ENCODE assay signal across 8 cellular contexts in the genomic region with DNA sequence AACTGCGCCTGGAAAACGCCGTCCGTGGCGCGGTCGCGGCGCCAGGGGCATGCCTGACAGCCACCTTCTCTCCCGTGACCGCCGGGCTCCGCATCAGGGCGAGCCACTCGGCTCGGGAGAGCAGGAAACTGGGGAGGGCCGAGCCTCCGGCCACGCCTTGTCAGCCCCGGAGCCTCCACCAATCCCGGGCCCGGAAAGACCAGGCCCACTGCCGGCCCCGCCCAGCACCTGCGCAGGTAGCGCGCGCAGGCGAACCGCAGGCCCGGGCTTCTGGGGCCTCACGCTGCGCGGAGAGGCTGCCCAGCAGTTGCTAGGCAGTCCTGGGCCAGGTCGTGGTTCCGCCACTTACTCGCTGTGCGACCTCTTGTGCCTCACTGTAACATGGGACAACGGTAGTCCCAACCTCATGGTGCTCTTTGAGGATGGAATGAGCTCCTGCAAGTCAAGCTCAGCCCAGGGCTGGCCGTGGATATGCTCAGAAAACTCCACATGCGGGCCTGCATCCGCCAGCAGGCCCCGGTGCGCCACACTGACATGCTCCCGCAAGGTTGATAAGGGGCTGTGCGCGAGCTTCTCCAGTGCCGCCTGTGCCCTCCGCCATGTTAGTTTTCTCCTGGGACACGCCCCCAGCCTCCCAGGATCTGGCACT.
A peak's percentile ranks its signal among the peaks of the same experiment; 100 is the strongest.
DNase-seq lines count a peak whose midpoint lies in the region; ATAC-seq and TF ChIP-seq lines count a peak whose summit lies in the region.

No MANE protein-coding gene starts in this region.

- DNase-seq in PC-3 (peak; percentile 91), esophagus muscularis mucosa (ENCODE audit: extremely low spot score) (no peak), erythroblast (lab: John Stamatoyannopoulos, UW) (no peak), C1 segment of cervical spinal cord (lab: John Stamatoyannopoulos, UW) (no peak)
- peak; percentile 58 for DNase-seq in natural killer cell treated with Interleukin-12 subunit alpha and Interleukin-12 subunit beta and Interleukin-15 and Interleukin-18, amount 100 ng/mL, for 72 hours (ENCODE audit: low spot score)

- TF ChIP-seq EP300 in esophagus muscularis mucosa (IDR thresholded peaks at IDR 0.05), result no peak

- ATAC-seq in PC-3, result peak; percentile 95
- ATAC-seq in natural killer cell treated with Interleukin-12 subunit alpha and Interleukin-12 subunit beta and Interleukin-15 and Interleukin-18, amount 100 ng/mL, for 72 hours, result peak; percentile 22 to 74
- ATAC-seq in HG02588 (IDR thresholded peaks at IDR 0.05; ENCODE audit: unreplicated experiment), result no peak
- ATAC-seq in HG03135 (IDR thresholded peaks at IDR 0.05; ENCODE audit: unreplicated experiment), result no peak

- peak overlapping the region; percentile 64 for H2AFZ ChIP-seq in PC-3 (ENCODE audit: low read length)

- H3K4me2 ChIP-seq in PC-3 (ENCODE audit: low read length), result peak overlapping the region; percentile 93

- TF ChIP-seq CTCF in 22Rv1 (IDR thresholded peaks at IDR 0.05), result no peak
- no peak for TF ChIP-seq CTCF in PC-3 (conservative IDR thresholded peaks at IDR 0.05; ENCODE audit: low read depth, low read length)
- TF ChIP-seq CTCF in esophagus muscularis mucosa (IDR thresholded peaks at IDR 0.05), result no peak

- peak overlapping the region; percentile 45 for H3K9ac ChIP-seq in PC-3 (ENCODE audit: low read length)

- no peaks in the 10 kb centered on the region for H3K9me2 ChIP-seq in PC-3 (replicated peaks; ENCODE audit: low read length)

- H3K4me3 ChIP-seq in PC-3 (ENCODE audit: low read length) (peak overlapping the region; percentile 72), esophagus muscularis mucosa (peak overlapping the region; percentile 33 to 50 (median 35))

- no peak overlapping the region for H3K4me3 Mint-ChIP-seq in natural killer cell treated with Interleukin-12 subunit alpha and Interleukin-12 subunit beta and Interleukin-15 and Interleukin-18, amount 100 ng/mL, for 72 hours

- H3K36me3 Mint-ChIP-seq in natural killer cell treated with Interleukin-12 subunit alpha and Interleukin-12 subunit beta and Interleukin-15 and Interleukin-18, amount 100 ng/mL, for 72 hours, result no peaks in the 10 kb centered on the region

- peaks cover 0 to 5% of the 10 kb centered on the region in 2 donors for H3K4me1 Mint-ChIP-seq in natural killer cell treated with Interleukin-12 subunit alpha and Interleukin-12 subunit beta and Interleukin-15 and Interleukin-18, amount 100 ng/mL, for 72 hours (ENCODE audit: low read depth in 2 of 2)

- H3K27ac ChIP-seq in 22Rv1 (peak overlapping the region; percentile 85), PC-3 (ENCODE audit: low read length) (peak overlapping the region; percentile 27), esophagus muscularis mucosa (replicated peaks in 1 of 4) (no peak overlapping the region)

- peaks cover 36 to 54% of the 10 kb centered on the region in 2 donors for H3K27me3 Mint-ChIP-seq in natural killer cell treated with Interleukin-12 subunit alpha and Interleukin-12 subunit beta and Interleukin-15 and Interleukin-18, amount 100 ng/mL, for 72 hours

- H3F3A ChIP-seq in PC-3 (ENCODE audit: low read length, unreplicated experiment), result no peaks in the 10 kb centered on the region

- no peak overlapping the region for H3K27ac Mint-ChIP-seq in natural killer cell treated with Interleukin-12 subunit alpha and Interleukin-12 subunit beta and Interleukin-15 and Interleukin-18, amount 100 ng/mL, for 72 hours

- H3K36me3 ChIP-seq in PC-3 (ENCODE audit: low read depth, low read length) (no peaks in the 10 kb centered on the region), esophagus muscularis mucosa (no peaks in the 10 kb centered on the region)

- no peaks in the 10 kb centered on the region for H3K9me3 Mint-ChIP-seq in natural killer cell treated with Interleukin-12 subunit alpha and Interleukin-12 subunit beta and Interleukin-15 and Interleukin-18, amount 100 ng/mL, for 72 hours

- H3K9me3 ChIP-seq in PC-3 (ENCODE audit: low read length) (no peaks in the 10 kb centered on the region), esophagus muscularis mucosa (no peaks in the 10 kb centered on the region)

- TF ChIP-seq POLR2A in esophagus muscularis mucosa (IDR thresholded peaks at IDR 0.05; ENCODE audit: low read depth), result no peak
- no peak for TF ChIP-seq POLR2A in erythroblast (IDR thresholded peaks at IDR 0.05; ENCODE audit: low read length)

- 17% methylated on average over 17 of the region's 50 CpGs for WGBS in esophagus muscularis mucosa

- H4K20me1 ChIP-seq in PC-3 (ENCODE audit: low read length), result no peaks in the 10 kb centered on the region

- CTCF ChIA-PET in PC-3 (lab: Charles Lee), result no interaction called here

- intact Hi-C loops in PC-3 (cut with micrococcal nuclease) (loop anchor here (1.0 to 2.0 kb wide), 3 partner anchors 30 to 238 kb away; no protein-coding TSS in a partner anchor), esophagus muscularis mucosa (cut with DNase I) (no loop called here)

- H3K4me1 ChIP-seq in PC-3 (ENCODE audit: insufficient read depth, low read length) (peaks cover 18% of the 10 kb centered on the region), esophagus muscularis mucosa (peaks cover 14 to 17% (median 16%) of the 10 kb centered on the region in 4 donors)

- H3K27me3 ChIP-seq in PC-3 (ENCODE audit: low read length) (no peaks in the 10 kb centered on the region), esophagus muscularis mucosa (peaks cover 0 to 58% (median 13%) of the 10 kb centered on the region in 4 donors)

- POLR2A ChIA-PET in PC-3 (lab: Charles Lee; ENCODE audit: unreplicated experiment), result no interaction called here

- no peaks in the 10 kb centered on the region for H3K79me2 ChIP-seq in PC-3 (ENCODE audit: low read length)

- no TSS peak for BruUV-seq in PC-3 (replicated peaks; lab: Mats Ljungman, UMichigan)

Comparison
In these comparisons a context has a peak if more than half of its experiments do, and no peak if none do; other contexts are left out.
1. H3K27ac ChIP-seq: peak in 22Rv1 (single experiment) and PC-3 (single experiment); none in esophagus muscularis mucosa (0 of 4).
2. ATAC-seq: peak in PC-3 (single experiment) and natural killer cell treated with Interleukin-12 subunit alpha and Interleukin-12 subunit beta and Interleukin-15 and Interleukin-18, amount 100 ng/mL, for 72 hours (2 of 2); none in HG02588 (single experiment) and HG03135 (single experiment).
3. DNase-seq: peak in PC-3 (single experiment) and natural killer cell treated with Interleukin-12 subunit alpha and Interleukin-12 subunit beta and Interleukin-15 and Interleukin-18, amount 100 ng/mL, for 72 hours (single experiment); none in esophagus muscularis mucosa (single experiment), erythroblast (0 of 2) and C1 segment of cervical spinal cord (0 of 14).